Comparison of ENCODE assay signal across 8 cellular contexts in genomic region chr11:61587951-61588695, GRCh38. TPM values are rescaled to one million over a fixed set of nuclear protein-coding genes. Genes with fewer than 3 reads are reported as not detected.
DNase-seq lines count a peak whose midpoint lies in the region; TF ChIP-seq lines count a peak whose summit lies in the region.

No MANE protein-coding gene starts in this region.

- intact Hi-C loops in breast epithelium (cut with DNase I; ENCODE audit: low total_unique reads) = no loop called here

- H3K4me1 ChIP-seq in HUES6 (ENCODE audit: control insufficient read depth, insufficient read depth, low read length) = peaks cover 20% of the 10 kb centered on the region
- peaks cover 4 to 12% of the 10 kb centered on the region in 2 donors for H3K4me1 ChIP-seq in breast epithelium

- TF ChIP-seq CTCF in WERI-Rb-1 (IDR thresholded peaks at IDR 0.05; ENCODE audit: low read depth, low read length) = peak; percentile 33
- no peak for TF ChIP-seq CTCF in breast epithelium (IDR thresholded peaks at IDR 0.05)

- H3K4me3 ChIP-seq in HUES6 (ENCODE audit: low read depth, low read length) (peak overlapping the region; percentile 61), WERI-Rb-1 (ENCODE audit: low read depth, low read length) (peak overlapping the region; percentile 75), breast epithelium (peak overlapping the region; percentile 36 to 72 (median 58))

- H3K36me3 ChIP-seq in HUES6 (ENCODE audit: control insufficient read depth, insufficient read depth, low read length) = no peaks in the 10 kb centered on the region
- no peaks in the 10 kb centered on the region for H3K36me3 ChIP-seq in WERI-Rb-1
- no peaks in the 10 kb centered on the region for H3K36me3 ChIP-seq in breast epithelium

- peak overlapping the region; percentile 7 for H3K9ac ChIP-seq in HUES6 (ENCODE audit: low read length)

- H3K9me3 ChIP-seq in HUES6 (ENCODE audit: control insufficient read depth, insufficient read depth, low read depth, low read length) (no peaks in the 10 kb centered on the region), WERI-Rb-1 (ENCODE audit: severe bottlenecking) (no peaks in the 10 kb centered on the region), breast epithelium (no peaks in the 10 kb centered on the region)

- H3K27ac ChIP-seq in HUES6 (ENCODE audit: low read depth, low read length) (no peak overlapping the region), WERI-Rb-1 (peak overlapping the region; percentile 99), breast epithelium (peak overlapping the region; percentile 86 to 87)

- H3K27me3 ChIP-seq in HUES6 (ENCODE audit: control insufficient read depth, insufficient read depth, low read length) (peaks cover 48% of the 10 kb centered on the region), WERI-Rb-1 (ENCODE audit: insufficient read depth, low read depth, severe bottlenecking) (no peaks in the 10 kb centered on the region), breast epithelium (no peaks in the 10 kb centered on the region)

- no peak for TF ChIP-seq POLR2A in breast epithelium (IDR thresholded peaks at IDR 0.05)

- DNase-seq in AG08395 (ENCODE audit: low spot score) (peak; percentile 42), WERI-Rb-1 (peak; percentile 97), breast epithelium (ENCODE audit: low spot score in 2 of 2) (peak; percentile 66 to 80), kidney tubule cell (ENCODE audit: low spot score) (peak; percentile 31), GOT3 (lab: John Stamatoyannopoulos, UW) (no peak), SIG-M5 treated with dmso at 0.1 percent for 504 hours (lab: John Stamatoyannopoulos, UW; ENCODE audit: unreplicated experiment) (no peak)
- DNase-seq in stimulated activated CD4-positive, alpha-beta T cell treated with anti-CD3 and anti-CD28 coated beads, Interleukin-4, amount 100 ng/mL, for 4 hours = peak; percentile 50 to 62

RNA-seq across cellular contexts. Expression of gene SYT7, which starts 7.2 kb away (rescaled TPM):
- 10 to 100 TPM in 2 of 3 donors, 1 to 10 TPM in 1; 1.9 to 11.7 (median 10.8) TPM for total RNA-seq in breast epithelium

Comparison
In these comparisons a context has a peak if more than half of its experiments do, and no peak if none do; other contexts are left out.
1. DNase-seq: peak in AG08395 (single experiment), WERI-Rb-1 (single experiment), breast epithelium (2 of 2), kidney tubule cell (single experiment) and stimulated activated CD4-positive, alpha-beta T cell treated with anti-CD3 and anti-CD28 coated beads, Interleukin-4, amount 100 ng/mL, for 4 hours (2 of 2); none in GOT3 (single experiment) and SIG-M5 treated with dmso at 0.1 percent for 504 hours (single experiment).
2. Peak in every context shown above with its lines, with median percentiles within 50 percentile points of each other: H3K4me3 ChIP-seq.